ENCODE assay signal across 39 cellular contexts in genomic region chr11:18766015-18766414, GRCh38. TPM values are rescaled to one million over a fixed set of nuclear protein-coding genes. Genes with fewer than 3 reads are reported as not detected.
"Had no signal": no experiment of that assay in that cellular context is flagged by ENCODE, and none has a peak within 500 bp of the region (broad histone marks: within the 10 kb centered on the region; RNA-seq: fewer than 3 reads in every experiment).

No MANE protein-coding gene starts in this region.

- H3K4me3 Mint-ChIP-seq: activated B cell treated with CpG ODN at 0.5 μM for 24 hours; activated CD4-positive, alpha-beta memory T cell treated with anti-CD3 and anti-CD28 coated beads for 36 hours; activated CD4-positive, alpha-beta T cell treated with anti-CD3 and anti-CD28 coated beads, Interleukin-2, amount 10 ng/mL, durations not matched to agents 24 days and 14 days; activated CD8-positive, alpha-beta T cell treated with anti-CD3 and anti-CD28 coated beads for 36 hours; activated naive CD4-positive, alpha-beta T cell treated with anti-CD3 and anti-CD28 coated beads, Interleukin-2, amount 10 ng/mL, durations not matched to agents 7 days and 5 days; activated naive CD4-positive, alpha-beta T cell treated with anti-CD3 and anti-CD28 coated beads, Interleukin-2, amount 50 U/mL, for 24 hours; activated naive CD8-positive, alpha-beta T cell; activated naive CD8-positive, alpha-beta T cell treated with anti-CD3 and anti-CD28 coated beads, Interleukin-2, amount 10 ng/mL, durations not matched to agents 7 days and 5 days; activated naive CD8-positive, alpha-beta T cell treated with anti-CD3 and anti-CD28 coated beads, Interleukin-2, amount 50 U/mL, for 24 hours; activated T-cell treated with anti-CD3 and anti-CD28 coated beads, Interleukin-2, amount 50 U/mL, for 4 hours; activated T-cell treated with anti-CD3 and anti-CD28 coated beads, Interleukin-2, amount 50 U/mL, for 72 hours; brain; central memory CD8-positive, alpha-beta T cell; T-helper 1 cell treated with Interleukin-12 subunit alpha and Interleukin-12 subunit beta and Interleukin-4 antibody, amounts not matched to agents 30 μg/mL and 1 μg/mL, for 36 hours; T-helper 2 cell treated with Interferon-gamma antibody and Interleukin-4, amounts not matched to agents 5 μg/mL and 100 μg/mL, for 36 hours had no signal

- H3K4me3 ChIP-seq: ascending aorta, cardiac muscle cell had no signal

- ATAC-seq: activated CD8-positive, alpha-beta T cell treated with anti-CD3 and anti-CD28 coated beads for 36 hours; activated naive CD8-positive, alpha-beta T cell treated with anti-CD3 and anti-CD28 coated beads, Interleukin-2, amount 50 U/mL, for 24 hours; activated T-cell treated with anti-CD3 and anti-CD28 coated beads, Interleukin-2, amount 50 U/mL, for 4 hours; activated T-cell treated with anti-CD3 and anti-CD28 coated beads, Interleukin-2, amount 50 U/mL, for 72 hours had no signal

- H3K36me3 Mint-ChIP-seq: activated CD4-positive, alpha-beta memory T cell treated with anti-CD3 and anti-CD28 coated beads for 36 hours; activated naive CD4-positive, alpha-beta T cell treated with anti-CD3 and anti-CD28 coated beads, Interleukin-2, amount 10 ng/mL, durations not matched to agents 7 days and 5 days; activated naive CD4-positive, alpha-beta T cell treated with anti-CD3 and anti-CD28 coated beads, Interleukin-2, amount 50 U/mL, for 24 hours; activated naive CD8-positive, alpha-beta T cell treated with anti-CD3 and anti-CD28 coated beads, Interleukin-2, amount 10 ng/mL, durations not matched to agents 7 days and 5 days had no signal

- H3K27me3 ChIP-seq: ascending aorta, cardiac muscle cell had no signal

- H3K4me1 Mint-ChIP-seq: brain; central memory CD8-positive, alpha-beta T cell had no signal

- H3K4me1 ChIP-seq: ascending aorta had no signal

- H3K9me3 Mint-ChIP-seq: activated B cell treated with CpG ODN at 0.5 μM for 24 hours; activated CD4-positive, alpha-beta memory T cell treated with anti-CD3 and anti-CD28 coated beads for 36 hours; activated CD4-positive, alpha-beta T cell treated with anti-CD3 and anti-CD28 coated beads, Interleukin-2, amount 10 ng/mL, durations not matched to agents 24 days and 14 days; activated CD8-positive, alpha-beta T cell treated with anti-CD3 and anti-CD28 coated beads for 36 hours; activated naive CD4-positive, alpha-beta T cell treated with anti-CD3 and anti-CD28 coated beads, Interleukin-2, amount 10 ng/mL, durations not matched to agents 7 days and 5 days; activated naive CD4-positive, alpha-beta T cell treated with anti-CD3 and anti-CD28 coated beads, Interleukin-2, amount 50 U/mL, for 24 hours; activated naive CD8-positive, alpha-beta T cell treated with anti-CD3 and anti-CD28 coated beads, Interleukin-2, amount 10 ng/mL, durations not matched to agents 7 days and 5 days; activated naive CD8-positive, alpha-beta T cell treated with anti-CD3 and anti-CD28 coated beads, Interleukin-2, amount 50 U/mL, for 24 hours; activated T-cell treated with anti-CD3 and anti-CD28 coated beads, Interleukin-2, amount 50 U/mL, for 4 hours; activated T-cell treated with anti-CD3 and anti-CD28 coated beads, Interleukin-2, amount 50 U/mL, for 72 hours; activated T-helper 2 cell treated with anti-CD3 and anti-CD28 coated beads, Interferon-gamma antibody, Interleukin-2, Interleukin-4, amounts not matched to agents 10 μg/mL and 5 μg/mL and 100 μg/mL, durations not matched to agents 14 hours and 24 hours and 36 hours; central memory CD8-positive, alpha-beta T cell; T-helper 1 cell treated with Interleukin-12 subunit alpha and Interleukin-12 subunit beta and Interleukin-4 antibody, amounts not matched to agents 30 μg/mL and 1 μg/mL, for 36 hours; T-helper 2 cell treated with Interferon-gamma antibody and Interleukin-4, amounts not matched to agents 5 μg/mL and 100 μg/mL, for 36 hours had no signal

- H3K36me3 ChIP-seq: ascending aorta, cardiac muscle cell had no signal

- H3K27me3 Mint-ChIP-seq: activated CD4-positive, alpha-beta T cell treated with anti-CD3 and anti-CD28 coated beads, Interleukin-2, amount 10 ng/mL, durations not matched to agents 24 days and 14 days had no signal

- H3K27ac Mint-ChIP-seq: activated B cell treated with CpG ODN at 0.5 μM for 24 hours; activated CD4-positive, alpha-beta memory T cell treated with anti-CD3 and anti-CD28 coated beads for 36 hours; activated CD4-positive, alpha-beta T cell treated with anti-CD3 and anti-CD28 coated beads, Interleukin-2, amount 10 ng/mL, durations not matched to agents 24 days and 14 days; activated CD8-positive, alpha-beta T cell treated with anti-CD3 and anti-CD28 coated beads for 36 hours; activated naive CD4-positive, alpha-beta T cell treated with anti-CD3 and anti-CD28 coated beads, Interleukin-2, amount 10 ng/mL, durations not matched to agents 7 days and 5 days; activated naive CD4-positive, alpha-beta T cell treated with anti-CD3 and anti-CD28 coated beads, Interleukin-2, amount 50 U/mL, for 24 hours; activated naive CD8-positive, alpha-beta T cell; activated naive CD8-positive, alpha-beta T cell treated with anti-CD3 and anti-CD28 coated beads, Interleukin-2, amount 10 ng/mL, durations not matched to agents 7 days and 5 days; activated naive CD8-positive, alpha-beta T cell treated with anti-CD3 and anti-CD28 coated beads, Interleukin-2, amount 50 U/mL, for 24 hours; activated T-cell treated with anti-CD3 and anti-CD28 coated beads, Interleukin-2, amount 50 U/mL, for 72 hours; activated T-helper 2 cell treated with anti-CD3 and anti-CD28 coated beads, Interferon-gamma antibody, Interleukin-2, Interleukin-4, amounts not matched to agents 10 μg/mL and 5 μg/mL and 100 μg/mL, durations not matched to agents 14 hours and 24 hours and 36 hours; brain; T-helper 1 cell treated with Interleukin-12 subunit alpha and Interleukin-12 subunit beta and Interleukin-4 antibody, amounts not matched to agents 30 μg/mL and 1 μg/mL, for 36 hours; T-helper 2 cell treated with Interferon-gamma antibody and Interleukin-4, amounts not matched to agents 5 μg/mL and 100 μg/mL, for 36 hours had no signal

- H3K27ac ChIP-seq: ascending aorta, cardiac muscle cell, VCaP had no signal

- H3K9me3 ChIP-seq: ascending aorta had no signal

- FAIRE-seq: bronchial epithelial cell, TTC549 had no signal

- DNase-seq: activated B cell treated with CpG ODN at 0.5 μM for 24 hours; activated CD4-positive, alpha-beta memory T cell treated with anti-CD3 and anti-CD28 coated beads for 36 hours; activated CD4-positive, alpha-beta T cell treated with anti-CD3 and anti-CD28 coated beads for 4 hours; activated CD4-positive, alpha-beta T cell treated with anti-CD3 and anti-CD28 coated beads, Interleukin-2, amount 10 ng/mL, durations not matched to agents 24 days and 14 days; activated CD4-positive, alpha-beta T cell treated with anti-CD3 and anti-CD28 coated beads, Interleukin-2, amount 50 U/mL, for 1 hour; activated CD4-positive, alpha-beta T cell treated with anti-CD3 and anti-CD28 coated beads, Interleukin-2, amount 50 U/mL, for 4 hours; activated CD4-positive, CD25-positive, alpha-beta regulatory T cell treated with anti-CD3 and anti-CD28 coated beads, Interleukin-2, amount 50 U/mL, for 72 hours; activated CD8-positive, alpha-beta memory T cell treated with anti-CD3 and anti-CD28 coated beads, Interleukin-2, amount 50 U/mL, for 4 hours; activated CD8-positive, alpha-beta T cell treated with anti-CD3 and anti-CD28 coated beads for 36 hours; activated effector memory CD4-positive, alpha-beta T cell treated with Interleukin-2 at 50 U/mL for 16 hours; activated gamma-delta T cell; activated naive CD4-positive, alpha-beta T cell treated with anti-CD3 and anti-CD28 coated beads, Interleukin-2, amount 10 ng/mL, durations not matched to agents 7 days and 5 days; activated naive CD4-positive, alpha-beta T cell treated with Interleukin-2 at 50 U/mL for 16 hours; activated naive CD8-positive, alpha-beta T cell treated with anti-CD3 and anti-CD28 coated beads, Interleukin-2, amount 10 ng/mL, durations not matched to agents 7 days and 5 days; activated naive CD8-positive, alpha-beta T cell treated with anti-CD3 and anti-CD28 coated beads, Interleukin-2, amount 50 U/mL, for 24 hours; activated T-cell treated with anti-CD3 and anti-CD28 coated beads for 4 hours; activated T-cell treated with anti-CD3 and anti-CD28 coated beads, Interleukin-2, amount 50 U/mL, for 1 hour; activated T-cell treated with anti-CD3 and anti-CD28 coated beads, Interleukin-2, amount 50 U/mL, for 4 hours; activated T-cell treated with anti-CD3 and anti-CD28 coated beads, Interleukin-2, amount 50 U/mL, for 72 hours; amygdala; anterior cingulate cortex; caudate nucleus; cerebellar nuclear complex; T-helper 2 cell; T-helper 9 cell had no signal

RNA-seq across cellular contexts. Expression of gene PTPN5, which starts 25.6 kb away (rescaled TPM):
- total RNA-seq: activated B cell treated with CpG ODN at 0.5 μM for 24 hours; activated CD4-positive, alpha-beta memory T cell treated with anti-CD3 and anti-CD28 coated beads for 36 hours; activated CD4-positive, alpha-beta T cell treated with anti-CD3 and anti-CD28 coated beads, Interleukin-2, amount 10 ng/mL, durations not matched to agents 24 days and 14 days; activated CD8-positive, alpha-beta memory T cell treated with anti-CD3 and anti-CD28 coated beads for 36 hours; activated CD8-positive, alpha-beta T cell treated with anti-CD3 and anti-CD28 coated beads for 36 hours; activated naive CD8-positive, alpha-beta T cell treated with anti-CD3 and anti-CD28 coated beads, Interleukin-2, amount 10 ng/mL, durations not matched to agents 7 days and 5 days; activated T-cell treated with anti-CD3 and anti-CD28 coated beads, Interleukin-2, amount 50 U/mL, for 4 hours; activated T-cell treated with anti-CD3 and anti-CD28 coated beads, Interleukin-2, amount 50 U/mL, for 72 hours; activated T-helper 2 cell treated with anti-CD3 and anti-CD28 coated beads, Interferon-gamma antibody, Interleukin-2, Interleukin-4, amounts not matched to agents 10 μg/mL and 5 μg/mL and 100 μg/mL, durations not matched to agents 14 hours and 24 hours and 36 hours; bronchial epithelial cell; chondrocyte had no signal

RNA-seq across cellular contexts. Expression of gene IGSF22, which starts 40.0 kb away (rescaled TPM):
- total RNA-seq: activated CD4-positive, alpha-beta T cell treated with anti-CD3 and anti-CD28 coated beads, Interleukin-2, amount 10 ng/mL, durations not matched to agents 24 days and 14 days; ascending aorta; chondrocyte had no signal
